ENCODE assay signal across 17 cellular contexts in the genomic region with DNA sequence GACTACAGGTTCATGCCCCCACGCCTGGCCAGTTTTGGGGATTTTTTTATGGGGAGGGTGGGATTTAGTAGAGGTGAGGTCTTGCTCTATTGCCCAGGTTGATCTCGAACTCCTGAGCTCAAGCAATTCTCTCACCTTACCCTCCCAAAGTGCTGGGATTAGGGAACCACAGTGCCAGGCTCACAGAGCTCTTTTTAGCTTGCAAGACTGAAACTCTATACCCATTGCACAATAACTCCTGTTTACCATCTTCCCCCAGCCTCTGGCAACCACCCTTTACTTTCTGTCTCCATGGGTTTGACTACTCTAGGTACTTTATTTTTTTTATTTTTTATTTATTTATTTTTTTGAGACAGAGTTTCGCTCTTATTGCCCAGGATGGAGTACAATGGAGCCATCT. TPM values are rescaled to one million over a fixed set of nuclear protein-coding genes. Genes with fewer than 3 reads are reported as not detected.
DNase-seq lines count a peak whose midpoint lies in the region; ATAC-seq lines count a peak whose summit lies in the region.
"Had no signal": no experiment of that assay in that cellular context is flagged by ENCODE, and none has a peak within 500 bp of the region (broad histone marks: within the 10 kb centered on the region; RNA-seq: fewer than 3 reads in every experiment).

No MANE protein-coding gene starts in this region.

- H3K9me3 ChIP-seq in right cardiac atrium (ENCODE audit: control insufficient read depth, low read length), result no peaks in the 10 kb centered on the region
- H3K9me3 ChIP-seq: adrenal gland, Caco-2, neutrophil, thoracic aorta had no signal

- intact Hi-C loops in right cardiac atrium (cut with DNase I), result no loop called here

- H3K36me3 Mint-ChIP-seq in activated T-helper 17 cell treated with anti-CD3 and anti-CD28 coated beads, Interleukin-2, amount 50 U/mL, for 72 hours (ENCODE audit: low read depth), result no peaks in the 10 kb centered on the region
- H3K36me3 Mint-ChIP-seq: immature natural killer cell, WTC11 had no signal

- no peaks in the 10 kb centered on the region for H3K27me3 ChIP-seq in right cardiac atrium (ENCODE audit: control insufficient read depth, insufficient read depth)
- H3K27me3 ChIP-seq: adrenal gland, neutrophil had no signal

- no peak overlapping the region for H3K27ac Mint-ChIP-seq in activated T-helper 17 cell treated with anti-CD3 and anti-CD28 coated beads, Interleukin-2, amount 50 U/mL, for 72 hours
- H3K27ac Mint-ChIP-seq: WTC11 had no signal

- H3K4me1 ChIP-seq in right cardiac atrium (ENCODE audit: control insufficient read depth, insufficient read depth, low read length), result peaks cover 2% of the 10 kb centered on the region
- H3K4me1 ChIP-seq: adrenal gland, Caco-2 had no signal

- no peaks in the 10 kb centered on the region for H3K27me3 Mint-ChIP-seq in activated T-helper 17 cell treated with anti-CD3 and anti-CD28 coated beads, Interleukin-2, amount 50 U/mL, for 72 hours

- H3K4me1 Mint-ChIP-seq in activated T-helper 17 cell treated with anti-CD3 and anti-CD28 coated beads, Interleukin-2, amount 50 U/mL, for 72 hours, result peaks cover 19% of the 10 kb centered on the region

- H3K4me3 Mint-ChIP-seq in activated T-helper 17 cell treated with anti-CD3 and anti-CD28 coated beads, Interleukin-2, amount 50 U/mL, for 72 hours, result peak overlapping the region; percentile 33
- H3K4me3 Mint-ChIP-seq: immature natural killer cell, WTC11 had no signal

- no peak for ATAC-seq in activated T-helper 17 cell treated with anti-CD3 and anti-CD28 coated beads, Interleukin-2, amount 50 U/mL, for 72 hours (replicated peaks)
- ATAC-seq in left lobe of liver (peak; percentile 36), GM19397 (IDR thresholded peaks at IDR 0.05; ENCODE audit: unreplicated experiment) (no peak), right cardiac atrium (no peak)
- ATAC-seq: WTC11 had no signal

- no peaks in the 10 kb centered on the region for H3K9me3 Mint-ChIP-seq in activated T-helper 17 cell treated with anti-CD3 and anti-CD28 coated beads, Interleukin-2, amount 50 U/mL, for 72 hours
- H3K9me3 Mint-ChIP-seq: WTC11 had no signal

- no peak overlapping the region for H3K27ac ChIP-seq in right cardiac atrium (ENCODE audit: low read length)
- H3K27ac ChIP-seq: HL-60, neutrophil, thoracic aorta had no signal

- 93% methylated on average over 3 of the region's 3 CpGs for WGBS in right cardiac atrium

- no peak overlapping the region for H3K4me3 ChIP-seq in right cardiac atrium (ENCODE audit: low read length)
- H3K4me3 ChIP-seq: adrenal gland, thoracic aorta had no signal

- DNase-seq in EH (ENCODE audit: low read depth) (peak; percentile 64), LHCN-M2 (ENCODE audit: low read depth) (peak; percentile 81), left lobe of liver (ENCODE audit: low spot score) (no peak), medulla oblongata (ENCODE audit: extremely low spot score) (no peak), right cardiac atrium (no peak)
- DNase-seq in stimulated activated CD4-positive, alpha-beta T cell treated with anti-CD3 and anti-CD28 coated beads, Interleukin-2, amount 100 ng/mL, for 48 hours, result no peak
- DNase-seq: adrenal gland, Caco-2, immature natural killer cell, NCI-H1694 treated with DMSO at 0.1 percent for 48 hours, RPMI8226 had no signal

RNA-seq across cellular contexts. Expression of gene CDK17, which starts 25.7 kb away (rescaled TPM):
- 73.7 and 82.3 TPM in 2 replicates for total RNA-seq in LHCN-M2 (2014; rRNA removed)
- 11.1 TPM for polyA plus RNA-seq in LHCN-M2 (2012)
- 10 to 100 TPM; 28.5 to 38.1 TPM for total RNA-seq in activated T-helper 17 cell treated with anti-CD3 and anti-CD28 coated beads, Interleukin-2, amount 50 U/mL, for 72 hours
- 8.2 TPM for total RNA-seq in left lobe of liver
- 10 to 100 TPM; 18.4 to 30.4 (median 23.1) TPM for total RNA-seq in right cardiac atrium
- 10.3 TPM for polyA plus RNA-seq in right cardiac atrium

Comparison
In these comparisons a context has a peak if more than half of its experiments do, and no peak if none do; other contexts are left out.
1. DNase-seq: peak in EH (single experiment) and LHCN-M2 (single experiment); none in left lobe of liver (single experiment), medulla oblongata (single experiment), stimulated activated CD4-positive, alpha-beta T cell treated with anti-CD3 and anti-CD28 coated beads, Interleukin-2, amount 100 ng/mL, for 48 hours (0 of 2) and right cardiac atrium (0 of 3).